ENCODE assay signal across 13 cellular contexts in the genomic region with DNA sequence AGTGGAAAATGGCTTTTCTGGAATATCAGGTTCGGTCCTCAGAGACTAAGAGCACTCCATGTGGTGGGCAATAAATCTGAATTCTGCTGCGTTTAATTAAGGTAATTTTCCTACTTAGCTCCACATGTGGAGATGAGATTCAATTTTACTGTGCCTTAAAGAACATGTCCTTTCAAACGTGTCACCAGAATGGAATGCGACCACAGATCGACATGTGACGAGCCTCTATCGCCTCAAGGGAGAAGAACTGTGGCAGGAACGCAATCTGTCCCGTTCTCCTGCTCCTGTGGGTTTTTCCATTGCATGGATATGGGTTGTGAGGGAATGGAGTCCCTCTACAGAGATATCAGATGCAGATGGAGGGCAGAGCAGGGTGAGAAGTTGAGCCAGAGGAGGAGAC.
DNase-seq lines count a peak whose midpoint lies in the region; ATAC-seq and TF ChIP-seq lines count a peak whose summit lies in the region.
"Had no signal": no experiment of that assay in that cellular context is flagged by ENCODE, and none has a peak within 500 bp of the region (broad histone marks: within the 10 kb centered on the region; RNA-seq: fewer than 3 reads in every experiment).

No MANE protein-coding gene starts in this region.

- H3K4me1 Mint-ChIP-seq in osteocyte (ENCODE audit: unreplicated experiment): peaks cover 34% of the 10 kb centered on the region
- H3K4me1 Mint-ChIP-seq in stimulated activated naive B cell treated with anti-CD40 and anti-IgM and Interleukin-4, amounts not matched to agents 10 μg/mL and 1 μg/mL and 100 μg/mL, for 72 hours: no peaks in the 10 kb centered on the region
- H3K4me1 Mint-ChIP-seq in activated naive CD8-positive, alpha-beta T cell treated with anti-CD3 and anti-CD28 coated beads, Interleukin-2, amount 50 U/mL, for 24 hours: no peaks in the 10 kb centered on the region
- H3K4me1 Mint-ChIP-seq: H9 had no signal

- H3K4me3 Mint-ChIP-seq in osteocyte (ENCODE audit: unreplicated experiment): no peak overlapping the region
- H3K4me3 Mint-ChIP-seq in stimulated activated naive B cell treated with anti-CD40 and anti-IgM and Interleukin-4, amounts not matched to agents 10 μg/mL and 1 μg/mL and 100 μg/mL, for 72 hours: no peak overlapping the region
- H3K4me3 Mint-ChIP-seq in activated naive CD8-positive, alpha-beta T cell treated with anti-CD3 and anti-CD28 coated beads, Interleukin-2, amount 50 U/mL, for 24 hours: no peak overlapping the region
- H3K4me3 Mint-ChIP-seq: H9 had no signal

- CTCF ChIA-PET in RWPE1 (lab: Yijun Ruan, JAX): no interaction called here
- CTCF ChIA-PET in GM10248 (lab: Yijun Ruan, JAX): no interaction called here

- no peak for ATAC-seq in stimulated activated naive B cell treated with anti-CD40 and anti-IgM and Interleukin-4, amounts not matched to agents 10 μg/mL and 1 μg/mL and 100 μg/mL, for 72 hours (replicated peaks)
- ATAC-seq in activated naive CD8-positive, alpha-beta T cell treated with anti-CD3 and anti-CD28 coated beads, Interleukin-2, amount 50 U/mL, for 24 hours: no peak

- no peaks in the 10 kb centered on the region for H3K36me3 Mint-ChIP-seq in osteocyte (ENCODE audit: unreplicated experiment)
- no peaks in the 10 kb centered on the region for H3K36me3 Mint-ChIP-seq in stimulated activated naive B cell treated with anti-CD40 and anti-IgM and Interleukin-4, amounts not matched to agents 10 μg/mL and 1 μg/mL and 100 μg/mL, for 72 hours
- H3K36me3 Mint-ChIP-seq in activated naive CD8-positive, alpha-beta T cell treated with anti-CD3 and anti-CD28 coated beads, Interleukin-2, amount 50 U/mL, for 24 hours (ENCODE audit: low read depth): no peaks in the 10 kb centered on the region

- TF ChIP-seq CTCF in RWPE1 (conservative IDR thresholded peaks at IDR 0.05; ENCODE audit: low read depth): no peak
- TF ChIP-seq CTCF in osteocyte (IDR thresholded peaks at IDR 0.05): no peak
- TF ChIP-seq CTCF in GM10248 (IDR thresholded peaks at IDR 0.05; ENCODE audit: control extremely low read depth, extremely low read depth, low read depth, missing control alignments): no peak

- H3K9me3 Mint-ChIP-seq in osteocyte (ENCODE audit: unreplicated experiment): no peaks in the 10 kb centered on the region
- H3K9me3 Mint-ChIP-seq in stimulated activated naive B cell treated with anti-CD40 and anti-IgM and Interleukin-4, amounts not matched to agents 10 μg/mL and 1 μg/mL and 100 μg/mL, for 72 hours: no peaks in the 10 kb centered on the region
- no peaks in the 10 kb centered on the region for H3K9me3 Mint-ChIP-seq in activated naive CD8-positive, alpha-beta T cell treated with anti-CD3 and anti-CD28 coated beads, Interleukin-2, amount 50 U/mL, for 24 hours

- POLR2A ChIA-PET in RWPE1 (lab: Yijun Ruan, JAX; ENCODE audit: low non-redundant PET): no interaction called here
- POLR2A ChIA-PET in GM10248 (lab: Yijun Ruan, JAX): no interaction called here

- H3K27me3 Mint-ChIP-seq in osteocyte (ENCODE audit: unreplicated experiment): peaks cover 1% of the 10 kb centered on the region
- H3K27me3 Mint-ChIP-seq in stimulated activated naive B cell treated with anti-CD40 and anti-IgM and Interleukin-4, amounts not matched to agents 10 μg/mL and 1 μg/mL and 100 μg/mL, for 72 hours: no peaks in the 10 kb centered on the region
- no peaks in the 10 kb centered on the region for H3K27me3 Mint-ChIP-seq in activated naive CD8-positive, alpha-beta T cell treated with anti-CD3 and anti-CD28 coated beads, Interleukin-2, amount 50 U/mL, for 24 hours

- DNase-seq in GM04504 (ENCODE audit: low read depth) (peak; percentile 84), RWPE1 (ENCODE audit: low spot score) (peak; percentile 16), fibroblast of gingiva (ENCODE audit: low read depth) (peak; percentile 72), osteocyte (ENCODE audit: extremely low spot score, unreplicated experiment) (peak; percentile 62), GM10248 (ENCODE audit: extremely low spot score) (no peak)
- no peak for DNase-seq in stimulated activated naive B cell treated with anti-CD40 and anti-IgM and Interleukin-4, amounts not matched to agents 10 μg/mL and 1 μg/mL and 100 μg/mL, for 72 hours
- DNase-seq in central memory CD4-positive, alpha-beta T cell: no peak
- DNase-seq in activated naive CD8-positive, alpha-beta T cell treated with anti-CD3 and anti-CD28 coated beads, Interleukin-2, amount 50 U/mL, for 24 hours: no peak
- DNase-seq: COR-L47, H9, NCI-H2107, retina, substantia nigra had no signal

- H3K27ac Mint-ChIP-seq in osteocyte (ENCODE audit: unreplicated experiment): no peak overlapping the region
- H3K27ac Mint-ChIP-seq in stimulated activated naive B cell treated with anti-CD40 and anti-IgM and Interleukin-4, amounts not matched to agents 10 μg/mL and 1 μg/mL and 100 μg/mL, for 72 hours: no peak overlapping the region
- H3K27ac Mint-ChIP-seq in activated naive CD8-positive, alpha-beta T cell treated with anti-CD3 and anti-CD28 coated beads, Interleukin-2, amount 50 U/mL, for 24 hours: no peak overlapping the region
- H3K27ac Mint-ChIP-seq: H9 had no signal

- H3K27ac ChIP-seq in RWPE1: no peak overlapping the region

Comparison
In these comparisons a context has a peak if more than half of its experiments do, and no peak if none do; other contexts are left out.
1. DNase-seq: peak in GM04504 (single experiment), RWPE1 (single experiment), fibroblast of gingiva (single experiment) and osteocyte (single experiment); none in stimulated activated naive B cell treated with anti-CD40 and anti-IgM and Interleukin-4, amounts not matched to agents 10 μg/mL and 1 μg/mL and 100 μg/mL, for 72 hours (single experiment), GM10248 (single experiment), central memory CD4-positive, alpha-beta T cell (single experiment) and activated naive CD8-positive, alpha-beta T cell treated with anti-CD3 and anti-CD28 coated beads, Interleukin-2, amount 50 U/mL, for 24 hours (single experiment).